In the genomic region with DNA sequence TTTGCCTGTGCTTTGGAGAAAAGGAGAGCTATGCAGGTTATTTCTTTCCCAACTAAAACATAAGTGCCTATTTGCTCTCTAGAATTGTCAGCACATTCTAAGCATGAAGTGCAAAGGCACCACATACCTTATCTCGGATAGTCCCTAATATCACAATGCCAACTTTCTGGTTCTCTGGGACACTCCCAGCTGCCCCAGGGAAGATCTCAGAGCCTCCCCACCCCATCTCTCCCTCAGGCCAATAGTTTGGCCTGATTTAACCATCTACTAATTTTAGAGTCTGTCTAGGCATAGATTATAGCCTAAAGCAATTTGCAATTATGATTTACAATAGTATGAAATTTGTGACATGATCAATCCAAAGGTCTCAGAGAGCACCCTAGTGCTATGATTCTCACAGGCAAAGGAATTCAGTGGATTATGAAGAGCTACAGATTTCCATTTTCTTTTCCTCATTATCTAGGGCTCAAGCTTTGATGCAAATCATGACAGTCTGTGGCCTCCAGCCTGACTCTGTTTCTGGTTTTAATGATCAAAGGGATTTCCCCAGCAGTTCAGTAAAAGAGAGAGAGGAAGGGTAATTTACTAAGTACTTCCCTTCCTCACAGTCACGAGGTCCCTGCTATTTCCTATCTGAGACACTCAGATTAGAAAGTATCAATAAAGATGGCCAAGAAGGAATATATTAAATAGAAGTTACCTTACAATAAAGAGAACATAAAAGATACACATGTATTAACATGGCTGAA, we compare ENCODE assay signal across 9 cellular contexts. TPM values are rescaled to one million over a fixed set of nuclear protein-coding genes. Genes with fewer than 3 reads are reported as not detected.
DNase-seq lines count a peak whose midpoint lies in the region; ATAC-seq and TF ChIP-seq lines count a peak whose summit lies in the region.
"Had no signal": no experiment of that assay in that cellular context is flagged by ENCODE, and none has a peak within 500 bp of the region (broad histone marks: within the 10 kb centered on the region; RNA-seq: fewer than 3 reads in every experiment).

No MANE protein-coding gene starts in this region.

- H3K4ac ChIP-seq in neuronal stem cell (ENCODE audit: low read length) = no peak overlapping the region

- no peak overlapping the region for H4K91ac ChIP-seq in neuronal stem cell (ENCODE audit: low read depth, low read length, poor library complexity)

- no peak overlapping the region for H4K8ac ChIP-seq in neuronal stem cell (ENCODE audit: low read depth, low read length)

- H3K36me3 Mint-ChIP-seq in activated B cell treated with CpG ODN at 0.5 μM for 24 hours (ENCODE audit: low read depth) = peaks cover 11% of the 10 kb centered on the region

- H3K27me3 ChIP-seq in neuronal stem cell (ENCODE audit: control insufficient read depth in 3 of 3, insufficient read depth in 3 of 3, low read depth in 1 of 3, low read length in 3 of 3) = no peaks in the 10 kb centered on the region

- no peaks in the 10 kb centered on the region for H3K36me3 ChIP-seq in neuronal stem cell (replicated peaks in 1 of 2; ENCODE audit: control insufficient read depth in 2 of 2, insufficient read depth in 2 of 2, low read length in 2 of 2)

- no peak overlapping the region for H2AK5ac ChIP-seq in neuronal stem cell (ENCODE audit: low read depth, low read length)

- CTCF ChIA-PET in activated B cell treated with CpG ODN at 0.5 μM for 24 hours (lab: Charles Lee) = interaction anchor here (1.1 to 8.1 kb wide), 5 partner anchors 15 to 138 kb away, joined by 4 to 89 read pairs (median 13); a partner anchor contains a TSS

- no peak for TF ChIP-seq CTCF in activated B cell treated with CpG ODN at 0.5 μM for 24 hours (IDR thresholded peaks at IDR 0.05)

- no peak overlapping the region for H3K27ac ChIP-seq in neuronal stem cell (replicated peaks; ENCODE audit: low read length)

- intact Hi-C loops in activated B cell treated with CpG ODN at 0.5 μM for 24 hours (cut with micrococcal nuclease) = loop anchor here (1.0 kb wide), 6 partner anchors 15 to 138 kb away; no protein-coding TSS in a partner anchor

- no peak overlapping the region for H3K9ac ChIP-seq in neuronal stem cell (ENCODE audit: low read depth, low read length, poor library complexity)

- H2AFZ ChIP-seq in neuronal stem cell (ENCODE audit: low read length) = no peak overlapping the region

- no peak overlapping the region for H2BK5ac ChIP-seq in neuronal stem cell (ENCODE audit: low read length)

- peak; percentile 11 to 23 for DNase-seq in AML-193 (lab: John Stamatoyannopoulos, UW)
- DNase-seq in activated B cell treated with CpG ODN at 0.5 μM for 24 hours = no peak
- no peak for DNase-seq in neuronal stem cell (ENCODE audit: low spot score)
- no peak for DNase-seq in mesenteric fat pad (ENCODE audit: low spot score)
- no peak for DNase-seq in glomerular visceral epithelial cell (ENCODE audit: extremely low spot score)
- DNase-seq: NCI-H2029 treated with DMSO at 0.1 percent for 48 hours had no signal

- H3K4me3 ChIP-seq in neuronal stem cell (ENCODE audit: low read length in 2 of 2) = no peak overlapping the region

- peak overlapping the region; percentile 61 for H3K4me3 Mint-ChIP-seq in activated B cell treated with CpG ODN at 0.5 μM for 24 hours

- WGBS in neuronal stem cell (ENCODE audit: extremely low coverage in 2 of 2, insufficient read length in 2 of 2, insufficient replicate concordance in 1 of 2), 2 donors = no CpG with 5 or more reads among the region's 2 CpGs

- no peak overlapping the region for H3K18ac ChIP-seq in neuronal stem cell (ENCODE audit: low read length)

- POLR2A ChIA-PET in activated B cell treated with CpG ODN at 0.5 μM for 24 hours (lab: Charles Lee) = interaction anchor here (0.7 to 7.3 kb wide), 15 partner anchors 12 to 137 kb away, joined by 3 to 144 read pairs (median 14); a partner anchor contains a TSS

- H3K4me2 ChIP-seq in neuronal stem cell (ENCODE audit: insufficient read depth, low read length, poor library complexity, severe bottlenecking) = no peak overlapping the region

- no peak overlapping the region for H2BK15ac ChIP-seq in neuronal stem cell (ENCODE audit: low read length)

- H3K4me1 Mint-ChIP-seq in activated B cell treated with CpG ODN at 0.5 μM for 24 hours = peaks cover 93% of the 10 kb centered on the region

- no peak overlapping the region for H2BK12ac ChIP-seq in neuronal stem cell (ENCODE audit: low read length)

- H3K9me3 ChIP-seq in neuronal stem cell (replicated peaks in 1 of 2; ENCODE audit: control insufficient read depth in 2 of 2, insufficient read depth in 1 of 2, low read depth in 1 of 2, low read length in 2 of 2) = no peaks in the 10 kb centered on the region

- H3K9me3 Mint-ChIP-seq in activated B cell treated with CpG ODN at 0.5 μM for 24 hours = peaks cover 2% of the 10 kb centered on the region

- no peak overlapping the region for H3K14ac ChIP-seq in neuronal stem cell (ENCODE audit: low read length)

- no peak overlapping the region for H3K23ac ChIP-seq in neuronal stem cell (ENCODE audit: low read depth, low read length, poor library complexity)

- no peaks in the 10 kb centered on the region for H3K79me1 ChIP-seq in neuronal stem cell (ENCODE audit: low read depth, low read length)

- peak; percentile 80 for ATAC-seq in GM19023 (IDR thresholded peaks at IDR 0.05; ENCODE audit: unreplicated experiment)
- peak; percentile 67 for ATAC-seq in HG03039 (IDR thresholded peaks at IDR 0.05; ENCODE audit: unreplicated experiment)
- peak; percentile 74 for ATAC-seq in activated B cell treated with CpG ODN at 0.5 μM for 24 hours (ENCODE audit: low read depth)
- no peak for ATAC-seq in SK-N-SH treated with all-trans-retinoic acid at 6 μM for 48 hours

- H3K27me3 Mint-ChIP-seq in activated B cell treated with CpG ODN at 0.5 μM for 24 hours = no peaks in the 10 kb centered on the region

- no peak overlapping the region for H2BK120ac ChIP-seq in neuronal stem cell (ENCODE audit: low read depth, low read length)

- peaks cover 0 to 1% of the 10 kb centered on the region in 2 donors for H3K4me1 ChIP-seq in neuronal stem cell (ENCODE audit: control insufficient read depth in 2 of 2, insufficient read depth in 1 of 2, low read depth in 1 of 2, low read length in 2 of 2)

- H3K27ac Mint-ChIP-seq in activated B cell treated with CpG ODN at 0.5 μM for 24 hours = peak overlapping the region; percentile 89

TF ChIP-seq in SK-N-SH treated with all-trans-retinoic acid at 6 μM for 48 hours, 23 proteins besides CTCF, POLR2A, EP300 and RAD21:
- no peak for TF ChIP-seq ZNF70 (CRISPR knock-in tag; IDR thresholded peaks at IDR 0.05)
- no peak for TF ChIP-seq GLIS3 (CRISPR knock-in tag; IDR thresholded peaks at IDR 0.05)

RNA-seq across cellular contexts. Expression of a gene that starts 28.9 kb away (rescaled TPM):
- total RNA-seq in activated B cell treated with CpG ODN at 0.5 μM for 24 hours (64.4 and 72.3 TPM in 2 replicates), mesenteric fat pad (385 TPM)
- polyA plus RNA-seq in neuronal stem cell (2013, experiment 1 of 2) = 0.15 TPM
- polyA plus RNA-seq in neuronal stem cell (2013, experiment 2 of 2) = 0.03 TPM

Comparison
In these comparisons a context has a peak if more than half of its experiments do, and no peak if none do; other contexts are left out.
1. DNase-seq: peak in AML-193 (2 of 2); none in activated B cell treated with CpG ODN at 0.5 μM for 24 hours (single experiment), neuronal stem cell (single experiment), mesenteric fat pad (single experiment) and glomerular visceral epithelial cell (single experiment).